Comparison of ENCODE assay signal across 8 cellular contexts in genomic region chr12:76031414-76032042, GRCh38. TPM values are rescaled to one million over a fixed set of nuclear protein-coding genes. Genes with fewer than 3 reads are reported as not detected.
A peak's percentile ranks its signal among the peaks of the same experiment; 100 is the strongest.
DNase-seq lines count a peak whose midpoint lies in the region; ATAC-seq and TF ChIP-seq lines count a peak whose summit lies in the region.

Gene PHLDA1 (minus strand): TSS chr12:76031776.

- H3K4me3 ChIP-seq in right atrium auricular region (peak within 1 kb of the TSS; percentile 81 to 88), vagina (peak within 1 kb of the TSS; percentile 60 to 66)

- no peaks in the 10 kb centered on the region for H3K27me3 ChIP-seq in right atrium auricular region
- no peaks in the 10 kb centered on the region for H3K27me3 ChIP-seq in vagina

- H3K36me3 ChIP-seq in right atrium auricular region (no peaks in the 10 kb centered on the region), vagina (no peaks in the 10 kb centered on the region)

- ATAC-seq in GM18498 (IDR thresholded peaks at IDR 0.05; ENCODE audit: unreplicated experiment) (peak; percentile 84), HG02938 (IDR thresholded peaks at IDR 0.05; ENCODE audit: unreplicated experiment) (peak; percentile 72)

- TF ChIP-seq CTCF in right atrium auricular region (IDR thresholded peaks at IDR 0.05): peak; percentile 41 to 71
- peak in 1 of 3 experiments; percentile 58 for TF ChIP-seq CTCF in vagina (IDR thresholded peaks at IDR 0.05)

- DNase-seq in NCI-H1694 treated with DMSO at 0.1 percent for 48 hours (lab: John Stamatoyannopoulos, UW): peak; percentile 85
- peak; percentile 82 to 93 (median 91) for DNase-seq in T-helper 2 cell
- DNase-seq in right atrium auricular region (ENCODE audit: low spot score): peak; percentile 95
- peak; percentile 94 for DNase-seq in putamen (ENCODE audit: low spot score)
- DNase-seq in vagina (ENCODE audit: extremely low spot score in 2 of 2): peak in 1 of 2 donors; percentile 98

- H3K27ac ChIP-seq in angular gyrus (ENCODE audit: low read depth, low read length) (peak within 1 kb of the TSS; percentile 84), right atrium auricular region (peak within 1 kb of the TSS; percentile 93 to 97), vagina (peak within 1 kb of the TSS; percentile 93)

- H3K9me3 ChIP-seq in right atrium auricular region (no peaks in the 10 kb centered on the region), vagina (no peaks in the 10 kb centered on the region)

- H3K4me1 ChIP-seq in right atrium auricular region: peaks cover 0 to 21% of the 10 kb centered on the region in 2 donors
- H3K4me1 ChIP-seq in vagina: peaks cover 40% of the 10 kb centered on the region

- TF ChIP-seq POLR2A in vagina (IDR thresholded peaks at IDR 0.05): peak in 1 of 2 donors; percentile 86

- intact Hi-C loops in vagina (cut with DNase I): no loop called here

RNA-seq across cellular contexts. Expression of gene PHLDA1, which starts in this region (rescaled TPM):
- 10 to 100 TPM in 1 of 2 donors, 1 to 10 TPM in 1; 6.7 to 22.2 TPM for total RNA-seq in right atrium auricular region
- total RNA-seq in vagina: 40.3 TPM
